In the genomic region with DNA sequence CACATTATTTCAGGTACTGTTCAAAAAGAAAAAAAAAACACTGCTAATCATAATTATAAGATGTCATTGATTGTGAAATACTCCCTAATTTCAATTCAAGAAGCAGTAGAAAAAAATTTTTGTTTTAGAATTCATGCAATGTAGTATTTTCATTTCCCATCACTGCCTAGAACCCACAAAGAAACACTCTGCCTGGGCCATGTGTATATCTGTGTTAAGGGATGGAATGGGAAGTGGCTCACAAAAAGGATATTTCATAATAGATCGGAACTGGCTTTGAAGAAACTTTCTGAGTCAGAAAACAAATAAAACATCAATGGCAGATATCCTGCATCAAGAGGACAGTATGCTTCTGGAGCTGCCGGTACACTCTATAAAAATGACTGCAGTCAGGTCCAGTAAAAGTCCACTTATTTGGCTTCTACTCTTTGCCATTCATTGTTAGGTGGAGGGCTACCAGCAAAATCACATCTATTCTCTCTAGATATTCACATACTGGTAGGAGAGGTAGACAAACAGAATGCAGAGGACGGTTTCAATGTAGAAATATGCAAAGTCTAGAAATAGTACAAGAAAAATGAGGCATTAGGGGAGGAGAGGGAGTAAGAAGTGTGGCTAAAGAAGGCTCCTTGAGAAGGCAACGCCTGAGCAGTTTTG, we compare ENCODE assay signal across 13 cellular contexts.
DNase-seq lines count a peak whose midpoint lies in the region; ATAC-seq, FAIRE-seq and TF ChIP-seq lines count a peak whose summit lies in the region.
"Had no signal": no experiment of that assay in that cellular context is flagged by ENCODE, and none has a peak within 500 bp of the region (broad histone marks: within the 10 kb centered on the region; RNA-seq: fewer than 3 reads in every experiment).

No MANE protein-coding gene starts in this region.

- no peak for FAIRE-seq in astrocyte (lab: Jason Lieb, UNC)

- no peaks in the 10 kb centered on the region for H3K27me3 ChIP-seq in Caco-2 (replicated peaks; ENCODE audit: control insufficient read depth, insufficient read depth, low read length)
- H3K27me3 ChIP-seq in astrocyte (ENCODE audit: insufficient read depth, low read length): no peaks in the 10 kb centered on the region
- H3K27me3 ChIP-seq in right lobe of liver: no peaks in the 10 kb centered on the region
- H3K27me3 ChIP-seq in uterus: no peaks in the 10 kb centered on the region
- no peaks in the 10 kb centered on the region; the same call in 1 of the 2 replicates for H3K27me3 ChIP-seq in SK-N-SH (ENCODE audit: insufficient read depth)

- H3K4me2 ChIP-seq in astrocyte (ENCODE audit: low read length) (peak overlapping the region; percentile 35), SK-N-SH (no peak overlapping the region)

- H3K36me3 ChIP-seq in Caco-2 (ENCODE audit: control insufficient read depth, insufficient read depth, low read length): no peaks in the 10 kb centered on the region
- H3K36me3 ChIP-seq in astrocyte (ENCODE audit: insufficient read depth, low read length): no peaks in the 10 kb centered on the region
- no peaks in the 10 kb centered on the region for H3K36me3 ChIP-seq in right lobe of liver
- no peaks in the 10 kb centered on the region for H3K36me3 ChIP-seq in uterus
- H3K36me3 ChIP-seq in SK-N-SH (replicated peaks in 1 of 2; ENCODE audit: control insufficient read depth in 1 of 2, insufficient read depth in 2 of 2, low read length in 1 of 2): no peaks in the 10 kb centered on the region

- TF ChIP-seq CTCF in Caco-2 (IDR thresholded peaks at IDR 0.05; ENCODE audit: insufficient read depth in 1 of 2, low read depth in 1 of 2, low read length in 1 of 2, severe bottlenecking in 1 of 2, unreplicated experiment in 1 of 2) (no peak), astrocyte (IDR thresholded peaks at IDR 0.05; ENCODE audit: insufficient read depth, low read depth, low read length) (no peak), right lobe of liver (IDR thresholded peaks at IDR 0.05) (no peak), uterus (IDR thresholded peaks at IDR 0.05) (no peak), SK-N-SH (IDR thresholded peaks at IDR 0.05) (no peak)

- H3K9me3 ChIP-seq in Caco-2 (no peaks in the 10 kb centered on the region), astrocyte (ENCODE audit: insufficient read depth, low read depth, low read length) (no peaks in the 10 kb centered on the region), right lobe of liver (no peaks in the 10 kb centered on the region), uterus (no peaks in the 10 kb centered on the region), SK-N-SH (no peaks in the 10 kb centered on the region)

- H3K4me3 Mint-ChIP-seq in Caco-2 (ENCODE audit: unreplicated experiment): peak overlapping the region; percentile 1
- no peak overlapping the region for H3K4me3 Mint-ChIP-seq in astrocyte (ENCODE audit: unreplicated experiment)
- H3K4me3 Mint-ChIP-seq: activated CD4-positive, alpha-beta T cell treated with anti-CD3 and anti-CD28 coated beads for 36 hours had no signal

- no peaks in the 10 kb centered on the region for H3F3A ChIP-seq in SK-N-SH (replicated peaks; ENCODE audit: insufficient read depth)

- peak in 1 of 2 experiments; percentile 51 for DNase-seq in Caco-2
- DNase-seq in M059J (ENCODE audit: low read depth): peak; percentile 46
- DNase-seq in astrocyte (ENCODE audit: low read depth): peak; percentile 30
- DNase-seq in right lobe of liver: no peak
- DNase-seq in NCI-H774 (lab: John Stamatoyannopoulos, UW): no peak
- no peak for DNase-seq in NCI-H345 treated with DMSO at 0.1 percent for 48 hours (lab: John Stamatoyannopoulos, UW; ENCODE audit: unreplicated experiment)
- DNase-seq in uterus: no peak
- no peak for DNase-seq in SK-N-SH
- DNase-seq: activated CD4-positive, alpha-beta T cell treated with anti-CD3 and anti-CD28 coated beads for 36 hours; activated naive CD4-positive, alpha-beta T cell treated with Interleukin-2 at 50 U/mL for 16 hours; SHP77; stimulated activated naive CD8-positive, alpha-beta T cell treated with anti-CD3 and anti-CD28 coated beads, Interleukin-15, Interleukin-2, amounts not matched to agents 100 U/mL and 50 U/mL, for 24 hours had no signal

- TF ChIP-seq POLR2A in right lobe of liver (IDR thresholded peaks at IDR 0.05) (peak; percentile 62), uterus (IDR thresholded peaks at IDR 0.05) (no peak)

- peak; percentile 66 to 84 (median 70) for ATAC-seq in right lobe of liver
- ATAC-seq: activated CD4-positive, alpha-beta T cell treated with anti-CD3 and anti-CD28 coated beads for 36 hours; stimulated activated naive CD8-positive, alpha-beta T cell treated with anti-CD3 and anti-CD28 coated beads, Interleukin-15, Interleukin-2, amounts not matched to agents 100 U/mL and 50 U/mL, for 24 hours had no signal

- H2AFZ ChIP-seq in astrocyte (ENCODE audit: low read depth, low read length) (no peak overlapping the region), SK-N-SH (ENCODE audit: low read depth) (no peak overlapping the region)

- 35% methylated on average over 4 of the region's 4 CpGs for WGBS in right lobe of liver (ENCODE audit: insufficient coverage, low coverage, low lambda C conversion rate, missing lambda C conversion rate)
- 8% methylated on average over 4 of the region's 4 CpGs for WGBS in SK-N-SH (ENCODE audit: low lambda C conversion rate)

- no TSS peak for BruUV-seq in Caco-2 (replicated peaks; lab: Mats Ljungman, UMichigan)

- H3K4me1 Mint-ChIP-seq in Caco-2 (ENCODE audit: low read depth, unreplicated experiment) (peaks cover 45% of the 10 kb centered on the region), astrocyte (ENCODE audit: low read depth, unreplicated experiment) (peaks cover 12% of the 10 kb centered on the region)

- H3K9ac ChIP-seq in astrocyte (ENCODE audit: low read length): no peak overlapping the region
- no peak overlapping the region for H3K9ac ChIP-seq in SK-N-SH

- H3K4me1 ChIP-seq in Caco-2: peaks cover 49% of the 10 kb centered on the region
- H3K4me1 ChIP-seq in astrocyte (ENCODE audit: insufficient read depth, low read length): peaks cover 12% of the 10 kb centered on the region
- peaks cover 0 to 6% (median 1%) of the 10 kb centered on the region in 4 donors for H3K4me1 ChIP-seq in right lobe of liver
- no peaks in the 10 kb centered on the region for H3K4me1 ChIP-seq in uterus
- H3K4me1 ChIP-seq in SK-N-SH (ENCODE audit: control insufficient read depth in 1 of 2, insufficient read depth in 2 of 2, low read depth in 1 of 2, low read length in 1 of 2): no peaks in the 10 kb centered on the region

- H4K20me1 ChIP-seq in astrocyte (ENCODE audit: insufficient read depth, low read length) (no peaks in the 10 kb centered on the region), SK-N-SH (ENCODE audit: insufficient read depth) (no peaks in the 10 kb centered on the region)

- H3K4me3 ChIP-seq in Caco-2 (ENCODE audit: low read depth, low read length): no peak overlapping the region
- H3K4me3 ChIP-seq in astrocyte (ENCODE audit: insufficient read depth, low read depth, low read length): no peak overlapping the region
- no peak overlapping the region for H3K4me3 ChIP-seq in right lobe of liver
- no peak overlapping the region for H3K4me3 ChIP-seq in uterus
- no peak overlapping the region for H3K4me3 ChIP-seq in SK-N-SH (ENCODE audit: low read depth in 2 of 2, low read length in 1 of 2)
- H3K4me3 ChIP-seq: coronary artery had no signal

- H3K9me2 ChIP-seq in SK-N-SH: no peaks in the 10 kb centered on the region

- H3K27ac Mint-ChIP-seq in Caco-2 (ENCODE audit: unreplicated experiment): peak overlapping the region; percentile 22
- H3K27ac Mint-ChIP-seq in astrocyte (ENCODE audit: unreplicated experiment): no peak overlapping the region
- H3K27ac Mint-ChIP-seq: activated CD4-positive, alpha-beta T cell treated with anti-CD3 and anti-CD28 coated beads for 36 hours had no signal

- POLR2A ChIA-PET in Caco-2 (lab: Charles Lee) (no interaction called here), SK-N-SH (lab: Yijun Ruan, JAX) (no interaction called here)

- CTCF ChIA-PET in Caco-2 (lab: Charles Lee): interaction anchor here (1.1 to 1.4 kb wide), 2 partner anchors 9 to 24 kb away, joined by 4 to 7 read pairs; no protein-coding TSS in a partner anchor
- CTCF ChIA-PET in SK-N-SH (lab: Yijun Ruan, JAX): no interaction called here

- H3K36me3 Mint-ChIP-seq in Caco-2 (ENCODE audit: insufficient read depth, unreplicated experiment): peaks cover 4% of the 10 kb centered on the region
- no peaks in the 10 kb centered on the region for H3K36me3 Mint-ChIP-seq in astrocyte (ENCODE audit: low read depth, unreplicated experiment)

- H3K27me3 Mint-ChIP-seq in Caco-2 (ENCODE audit: insufficient read depth, unreplicated experiment) (no peaks in the 10 kb centered on the region), astrocyte (ENCODE audit: low read depth, unreplicated experiment) (peaks cover 2% of the 10 kb centered on the region)

- H3K27ac ChIP-seq in astrocyte (ENCODE audit: low read depth, low read length): no peak overlapping the region
- H3K27ac ChIP-seq in right lobe of liver: no peak overlapping the region
- H3K27ac ChIP-seq in uterus: no peak overlapping the region
- H3K27ac ChIP-seq in SK-N-SH (ENCODE audit: low read depth in 2 of 2, low read length in 1 of 2): no peak overlapping the region
- H3K27ac ChIP-seq: coronary artery had no signal

- H3K9me3 Mint-ChIP-seq in Caco-2 (ENCODE audit: unreplicated experiment): peaks cover 14% of the 10 kb centered on the region
- no peaks in the 10 kb centered on the region for H3K9me3 Mint-ChIP-seq in astrocyte (ENCODE audit: unreplicated experiment)

- H3K79me2 ChIP-seq in astrocyte (ENCODE audit: insufficient read depth, low read length) (no peaks in the 10 kb centered on the region), SK-N-SH (ENCODE audit: insufficient read depth) (no peaks in the 10 kb centered on the region)

- intact Hi-C loops in Caco-2 (cut with micrococcal nuclease; ENCODE audit: unreplicated experiment) (loop anchor here (2.0 kb wide), 1 partner anchor 63 kb away; no protein-coding TSS in a partner anchor), right lobe of liver (cut with DNase I) (no loop called here), uterus (cut with DNase I; ENCODE audit: low total_unique reads) (no loop called here)

- TF ChIP-seq RAD21 in SK-N-SH (IDR thresholded peaks at IDR 0.05; ENCODE audit: low read length): no peak

- no peak for TF ChIP-seq EP300 in SK-N-SH (IDR thresholded peaks at IDR 0.05; ENCODE audit: borderline replicate concordance in 1 of 2, low read depth in 1 of 2, low read length in 1 of 2)

TF ChIP-seq in SK-N-SH, 30 proteins besides CTCF, POLR2A, EP300 and RAD21 (continues in another document):
- no peak for TF ChIP-seq NRF1 (IDR thresholded peaks at IDR 0.05; ENCODE audit: low read depth, low read length)
- no peak for TF ChIP-seq SIN3A (IDR thresholded peaks at IDR 0.05; ENCODE audit: borderline replicate concordance, low read depth, low read length)
- no peak for TF ChIP-seq POLR2AphosphoS5 (IDR thresholded peaks at IDR 0.05; ENCODE audit: low read depth, low read length)
- TF ChIP-seq FOSL2 (IDR thresholded peaks at IDR 0.05; ENCODE audit: borderline replicate concordance, low read depth): no peak

Comparison
In these comparisons a context has a peak if more than half of its experiments do, and no peak if none do; other contexts are left out.
1. DNase-seq: peak in M059J (single experiment) and astrocyte (single experiment); none in right lobe of liver (0 of 3), NCI-H774 (single experiment), NCI-H345 treated with DMSO at 0.1 percent for 48 hours (single experiment), uterus (0 of 2) and SK-N-SH (single experiment).